1 cellular context compared by ENCODE assay signal in the genomic region with DNA sequence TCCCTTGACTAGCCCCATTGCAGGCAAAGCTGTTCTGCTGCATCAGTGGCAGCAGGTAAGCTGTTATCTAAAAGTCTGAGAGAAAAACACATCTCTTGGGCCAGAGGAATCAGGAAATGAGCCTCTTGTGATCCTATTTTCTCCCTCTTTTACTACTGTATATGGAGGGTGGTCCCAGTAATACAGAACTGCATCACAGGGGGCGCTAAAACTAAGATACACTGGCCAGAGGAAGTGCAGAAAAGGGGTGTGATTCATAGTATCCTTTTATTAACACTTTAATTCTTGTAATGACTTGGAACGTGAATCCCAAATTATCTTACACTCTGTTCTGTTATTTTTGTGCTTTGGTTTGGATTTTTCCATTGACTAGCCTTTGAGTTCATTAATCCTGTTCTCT.
TF ChIP-seq lines count a peak whose summit lies in the region.

No MANE protein-coding gene starts in this region.

TF ChIP-seq in GM23338, 12 proteins besides CTCF, POLR2A, EP300 and RAD21 (continued from another document):
- TF ChIP-seq, protein P1, sequence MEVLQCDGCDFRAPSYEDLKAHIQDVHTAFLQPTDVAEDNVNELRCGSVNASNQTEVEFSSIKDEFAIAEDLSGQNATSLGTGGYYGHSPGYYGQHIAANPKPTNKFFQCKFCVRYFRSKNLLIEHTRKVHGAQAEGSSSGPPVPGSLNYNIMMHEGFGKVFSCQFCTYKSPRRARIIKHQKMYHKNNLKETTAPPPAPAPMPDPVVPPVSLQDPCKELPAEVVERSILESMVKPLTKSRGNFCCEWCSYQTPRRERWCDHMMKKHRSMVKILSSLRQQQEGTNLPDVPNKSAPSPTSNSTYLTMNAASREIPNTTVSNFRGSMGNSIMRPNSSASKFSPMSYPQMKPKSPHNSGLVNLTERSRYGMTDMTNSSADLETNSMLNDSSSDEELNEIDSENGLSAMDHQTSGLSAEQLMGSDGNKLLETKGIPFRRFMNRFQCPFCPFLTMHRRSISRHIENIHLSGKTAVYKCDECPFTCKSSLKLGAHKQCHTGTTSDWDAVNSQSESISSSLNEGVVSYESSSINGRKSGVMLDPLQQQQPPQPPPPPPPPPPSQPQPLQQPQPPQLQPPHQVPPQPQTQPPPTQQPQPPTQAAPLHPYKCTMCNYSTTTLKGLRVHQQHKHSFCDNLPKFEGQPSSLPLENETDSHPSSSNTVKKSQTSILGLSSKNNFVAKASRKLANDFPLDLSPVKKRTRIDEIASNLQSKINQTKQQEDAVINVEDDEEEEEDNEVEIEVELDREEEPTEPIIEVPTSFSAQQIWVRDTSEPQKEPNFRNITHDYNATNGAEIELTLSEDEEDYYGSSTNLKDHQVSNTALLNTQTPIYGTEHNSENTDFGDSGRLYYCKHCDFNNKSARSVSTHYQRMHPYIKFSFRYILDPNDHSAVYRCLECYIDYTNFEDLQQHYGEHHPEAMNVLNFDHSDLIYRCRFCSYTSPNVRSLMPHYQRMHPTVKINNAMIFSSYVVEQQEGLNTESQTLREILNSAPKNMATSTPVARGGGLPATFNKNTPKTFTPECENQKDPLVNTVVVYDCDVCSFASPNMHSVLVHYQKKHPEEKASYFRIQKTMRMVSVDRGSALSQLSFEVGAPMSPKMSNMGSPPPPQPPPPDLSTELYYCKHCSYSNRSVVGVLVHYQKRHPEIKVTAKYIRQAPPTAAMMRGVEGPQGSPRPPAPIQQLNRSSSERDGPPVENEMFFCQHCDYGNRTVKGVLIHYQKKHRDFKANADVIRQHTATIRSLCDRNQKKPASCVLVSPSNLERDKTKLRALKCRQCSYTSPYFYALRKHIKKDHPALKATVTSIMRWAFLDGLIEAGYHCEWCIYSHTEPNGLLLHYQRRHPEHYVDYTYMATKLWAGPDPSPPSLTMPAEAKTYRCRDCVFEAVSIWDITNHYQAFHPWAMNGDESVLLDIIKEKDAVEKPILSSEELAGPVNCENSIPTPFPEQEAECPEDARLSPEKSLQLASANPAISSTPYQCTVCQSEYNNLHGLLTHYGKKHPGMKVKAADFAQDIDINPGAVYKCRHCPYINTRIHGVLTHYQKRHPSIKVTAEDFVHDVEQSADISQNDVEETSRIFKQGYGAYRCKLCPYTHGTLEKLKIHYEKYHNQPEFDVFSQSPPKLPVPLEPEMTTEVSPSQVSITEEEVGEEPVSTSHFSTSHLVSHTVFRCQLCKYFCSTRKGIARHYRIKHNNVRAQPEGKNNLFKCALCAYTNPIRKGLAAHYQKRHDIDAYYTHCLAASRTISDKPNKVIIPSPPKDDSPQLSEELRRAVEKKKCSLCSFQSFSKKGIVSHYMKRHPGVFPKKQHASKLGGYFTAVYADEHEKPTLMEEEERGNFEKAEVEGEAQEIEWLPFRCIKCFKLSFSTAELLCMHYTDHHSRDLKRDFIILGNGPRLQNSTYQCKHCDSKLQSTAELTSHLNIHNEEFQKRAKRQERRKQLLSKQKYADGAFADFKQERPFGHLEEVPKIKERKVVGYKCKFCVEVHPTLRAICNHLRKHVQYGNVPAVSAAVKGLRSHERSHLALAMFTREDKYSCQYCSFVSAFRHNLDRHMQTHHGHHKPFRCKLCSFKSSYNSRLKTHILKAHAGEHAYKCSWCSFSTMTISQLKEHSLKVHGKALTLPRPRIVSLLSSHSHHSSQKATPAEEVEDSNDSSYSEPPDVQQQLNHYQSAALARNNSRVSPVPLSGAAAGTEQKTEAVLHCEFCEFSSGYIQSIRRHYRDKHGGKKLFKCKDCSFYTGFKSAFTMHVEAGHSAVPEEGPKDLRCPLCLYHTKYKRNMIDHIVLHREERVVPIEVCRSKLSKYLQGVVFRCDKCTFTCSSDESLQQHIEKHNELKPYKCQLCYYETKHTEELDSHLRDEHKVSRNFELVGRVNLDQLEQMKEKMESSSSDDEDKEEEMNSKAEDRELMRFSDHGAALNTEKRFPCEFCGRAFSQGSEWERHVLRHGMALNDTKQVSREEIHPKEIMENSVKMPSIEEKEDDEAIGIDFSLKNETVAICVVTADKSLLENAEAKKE (CRISPR knock-in tag; IDR thresholded peaks at IDR 0.05): no peak
- TF ChIP-seq CREB1 (CRISPR knock-in tag; IDR thresholded peaks at IDR 0.05; ENCODE audit: low read depth) (no peak), STAT1 (IDR thresholded peaks at IDR 0.05; ENCODE audit: unreplicated experiment) (no peak), EZH2 (IDR thresholded peaks at IDR 0.05; ENCODE audit: low read depth, unreplicated experiment) (no peak)
- TF ChIP-seq, protein P2, sequence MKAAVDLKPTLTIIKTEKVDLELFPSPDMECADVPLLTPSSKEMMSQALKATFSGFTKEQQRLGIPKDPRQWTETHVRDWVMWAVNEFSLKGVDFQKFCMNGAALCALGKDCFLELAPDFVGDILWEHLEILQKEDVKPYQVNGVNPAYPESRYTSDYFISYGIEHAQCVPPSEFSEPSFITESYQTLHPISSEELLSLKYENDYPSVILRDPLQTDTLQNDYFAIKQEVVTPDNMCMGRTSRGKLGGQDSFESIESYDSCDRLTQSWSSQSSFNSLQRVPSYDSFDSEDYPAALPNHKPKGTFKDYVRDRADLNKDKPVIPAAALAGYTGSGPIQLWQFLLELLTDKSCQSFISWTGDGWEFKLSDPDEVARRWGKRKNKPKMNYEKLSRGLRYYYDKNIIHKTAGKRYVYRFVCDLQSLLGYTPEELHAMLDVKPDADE (IDR thresholded peaks at IDR 0.05): no peak
